23 cellular contexts compared by ENCODE assay signal in the genomic region with DNA sequence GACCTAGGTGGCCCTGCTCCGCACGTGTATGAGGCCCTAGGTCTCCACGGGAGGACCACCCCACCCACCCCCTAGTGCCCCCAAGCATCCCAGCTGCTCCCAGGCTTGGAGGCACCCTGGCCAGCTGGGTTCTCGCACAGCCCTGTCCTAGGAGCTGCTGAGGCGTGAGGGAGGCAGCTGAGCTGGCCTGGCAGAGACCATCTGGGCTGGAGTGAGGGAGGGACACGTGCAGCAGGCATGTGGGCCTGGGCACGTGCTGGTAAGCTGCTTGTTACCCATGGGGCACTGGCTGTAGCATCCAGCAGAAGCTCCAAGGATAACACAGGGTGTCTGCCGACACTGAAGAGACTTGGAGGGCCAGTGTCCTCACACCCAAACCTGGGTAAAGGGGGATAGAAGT. TPM values are rescaled to one million over a fixed set of nuclear protein-coding genes. Genes with fewer than 3 reads are reported as not detected.
"Had no signal": no experiment of that assay in that cellular context is flagged by ENCODE, and none has a peak within 500 bp of the region (broad histone marks: within the 10 kb centered on the region; RNA-seq: fewer than 3 reads in every experiment).

No MANE protein-coding gene starts in this region.

- H3K9me3 ChIP-seq: sigmoid colon, upper lobe of right lung had no signal

- H3K4me3 ChIP-seq: sigmoid colon, upper lobe of right lung had no signal

- ATAC-seq: SK-N-SH treated with all-trans-retinoic acid at 6 μM for 48 hours; stimulated activated naive B cell treated with anti-CD40 and anti-IgM and Interleukin-4, amounts not matched to agents 10 μg/mL and 1 μg/mL and 100 μg/mL, for 72 hours; upper lobe of right lung had no signal

- H3K27me3 ChIP-seq: sigmoid colon, upper lobe of right lung had no signal

- DNase-seq: activated CD4-positive, alpha-beta T cell treated with anti-CD3 and anti-CD28 coated beads for 4 hours; activated CD4-positive, alpha-beta T cell treated with anti-CD3 and anti-CD28 coated beads, Interleukin-2, amount 50 U/mL, for 48 hours; activated CD4-positive, CD25-positive, alpha-beta regulatory T cell; activated effector memory CD4-positive, alpha-beta T cell treated with Interleukin-2 at 50 U/mL for 16 hours; activated naive CD4-positive, alpha-beta T cell treated with anti-CD3 and anti-CD28 coated beads for 36 hours; activated naive CD8-positive, alpha-beta T cell treated with anti-CD3 and anti-CD28 coated beads, Interleukin-2, amount 10 ng/mL, durations not matched to agents 7 days and 5 days; activated T-cell treated with anti-CD3 and anti-CD28 coated beads, Interleukin-2, amount 50 U/mL, for 48 hours; amniotic stem cell; effector CD4-positive, alpha-beta T cell; erythroblast; foreskin melanocyte; hippocampal formation; kidney glomerular epithelial cell; mesenchymal stem cell; nephron progenitor cell; sigmoid colon; stimulated activated CD4-positive, alpha-beta T cell treated with anti-CD3 and anti-CD28 coated beads, Interleukin-2, amount 100 ng/mL, for 48 hours; stimulated activated CD8-positive, alpha-beta memory T cell treated with anti-CD3 and anti-CD28 coated beads, Interleukin-4, amount 100 ng/mL, for 48 hours; stimulated activated naive B cell treated with anti-CD40 and anti-IgM and Interleukin-4, amounts not matched to agents 10 μg/mL and 1 μg/mL and 100 μg/mL, for 72 hours; T-helper 1 cell; upper lobe of right lung had no signal

- H3K27ac ChIP-seq: sigmoid colon, upper lobe of right lung had no signal

- H3K36me3 ChIP-seq: upper lobe of right lung had no signal

- H3K4me1 ChIP-seq: sigmoid colon, upper lobe of right lung had no signal

RNA-seq across cellular contexts. Expression of gene SLC6A9, which starts 10.1 kb away (rescaled TPM):
- total RNA-seq: mononuclear cell had no signal
